Comparison of ENCODE assay signal across 8 cellular contexts in genomic region chr1:145996433-145997155, GRCh38. TPM values are rescaled to one million over a fixed set of nuclear protein-coding genes. Genes with fewer than 3 reads are reported as not detected.
A peak's percentile ranks its signal among the peaks of the same experiment; 100 is the strongest.
DNase-seq lines count a peak whose midpoint lies in the region; ATAC-seq and TF ChIP-seq lines count a peak whose summit lies in the region.

A gene with protein sequence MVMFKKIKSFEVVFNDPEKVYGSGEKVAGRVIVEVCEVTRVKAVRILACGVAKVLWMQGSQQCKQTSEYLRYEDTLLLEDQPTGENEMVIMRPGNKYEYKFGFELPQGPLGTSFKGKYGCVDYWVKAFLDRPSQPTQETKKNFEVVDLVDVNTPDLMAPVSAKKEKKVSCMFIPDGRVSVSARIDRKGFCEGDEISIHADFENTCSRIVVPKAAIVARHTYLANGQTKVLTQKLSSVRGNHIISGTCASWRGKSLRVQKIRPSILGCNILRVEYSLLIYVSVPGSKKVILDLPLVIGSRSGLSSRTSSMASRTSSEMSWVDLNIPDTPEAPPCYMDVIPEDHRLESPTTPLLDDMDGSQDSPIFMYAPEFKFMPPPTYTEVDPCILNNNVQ (minus strand): TSS chr1:145996579. CDS start chr1:145996266, 313 bp downstream.

- H3K9me3 ChIP-seq in osteoblast (ENCODE audit: low read depth, low read length): no peaks in the 10 kb centered on the region
- no peaks in the 10 kb centered on the region for H3K9me3 ChIP-seq in testis

- 0 to 1% methylated on average over 32 of the region's 32 CpGs for WGBS in testis, 2 donors

- DNase-seq in GM12865 (ENCODE audit: low read depth) (peak; percentile 92), NCI-H1436 (lab: John Stamatoyannopoulos, UW) (peak; percentile 94), SW480 (ENCODE audit: low spot score) (peak; percentile 99), head of caudate nucleus (peak; percentile 96 to 100 (median 99)), osteoblast (ENCODE audit: insufficient read length, low spot score, missing footprints) (peak; percentile 99), testis (peak; percentile 100)
- peak; percentile 83 for DNase-seq in activated naive CD8-positive, alpha-beta T cell treated with anti-CD3 and anti-CD28 coated beads, Interleukin-2, amount 50 U/mL, for 16 hours (ENCODE audit: low read depth, low spot score)

- H2AFZ ChIP-seq in osteoblast (ENCODE audit: low read length): peak within 1 kb of the TSS; percentile 84

- H3K27me3 ChIP-seq in osteoblast (ENCODE audit: insufficient read depth, low read length): no peaks in the 10 kb centered on the region
- H3K27me3 ChIP-seq in testis: no peaks in the 10 kb centered on the region

- peak within 1 kb of the TSS; percentile 92 for H3K4me2 ChIP-seq in osteoblast (ENCODE audit: insufficient read depth, low read length)

- H3K36me3 ChIP-seq in osteoblast (ENCODE audit: insufficient read depth, low read length) (peaks cover 38% of the 10 kb centered on the region), testis (ENCODE audit: low read depth, missing control alignments) (no peaks in the 10 kb centered on the region)

- intact Hi-C loops in head of caudate nucleus (cut with DNase I): loop anchor here (5.0 kb wide), 1 partner anchor 34 kb away; the partner anchor contains the start of genes ANKRD34A and POLR3GL
- intact Hi-C loops in testis (cut with DNase I; ENCODE audit: low total_unique reads): no loop called here

- TF ChIP-seq CTCF in GM12865 (IDR thresholded peaks at IDR 0.05; ENCODE audit: insufficient read depth, low read depth, low read length, missing control alignments) (no peak), osteoblast (IDR thresholded peaks at IDR 0.05; ENCODE audit: extremely low read depth, low read depth, low read length) (no peak), testis (IDR thresholded peaks at IDR 0.05) (no peak)

- H3K27ac ChIP-seq in osteoblast (ENCODE audit: low read depth, low read length) (peak within 1 kb of the TSS; percentile 47), testis (peak within 1 kb of the TSS; percentile 95 to 98)

- H3K4me1 ChIP-seq in osteoblast (ENCODE audit: insufficient read depth, low read length) (peaks cover 29% of the 10 kb centered on the region), testis (peaks cover 25% of the 10 kb centered on the region)

- TF ChIP-seq POLR2A in testis (IDR thresholded peaks at IDR 0.05): no peak

- peaks cover 40% of the 10 kb centered on the region for H3K79me2 ChIP-seq in osteoblast (ENCODE audit: insufficient read depth, low read length)

- peak; percentile 90 for ATAC-seq in HG02763 (IDR thresholded peaks at IDR 0.05; ENCODE audit: unreplicated experiment)

- H3K4me3 ChIP-seq in GM12865 (ENCODE audit: low read depth, low read length) (peak within 1 kb of the TSS; percentile 64), osteoblast (ENCODE audit: insufficient read depth, low read length) (peak within 1 kb of the TSS; percentile 91), testis (peak within 1 kb of the TSS; percentile 82 to 91)

- peaks cover 43% of the 10 kb centered on the region for H4K20me1 ChIP-seq in osteoblast (ENCODE audit: insufficient read depth, low read length)

RNA-seq across cellular contexts. Expression of the gene that starts here (rescaled TPM):
- total RNA-seq in osteoblast (400 and 529 TPM in 2 replicates), testis (100 to 1,000 TPM; 268 to 328 TPM)
- 274 TPM for polyA plus RNA-seq in testis (ENCODE audit: insufficient read depth, low read depth, low replicate concordance)

Comparison
In these comparisons a context has a peak if more than half of its experiments do, and no peak if none do; other contexts are left out.
1. Peak in every context shown above with its lines: DNase-seq, ATAC-seq, H3K4me3 ChIP-seq and H3K27ac ChIP-seq.